In the genomic region with DNA sequence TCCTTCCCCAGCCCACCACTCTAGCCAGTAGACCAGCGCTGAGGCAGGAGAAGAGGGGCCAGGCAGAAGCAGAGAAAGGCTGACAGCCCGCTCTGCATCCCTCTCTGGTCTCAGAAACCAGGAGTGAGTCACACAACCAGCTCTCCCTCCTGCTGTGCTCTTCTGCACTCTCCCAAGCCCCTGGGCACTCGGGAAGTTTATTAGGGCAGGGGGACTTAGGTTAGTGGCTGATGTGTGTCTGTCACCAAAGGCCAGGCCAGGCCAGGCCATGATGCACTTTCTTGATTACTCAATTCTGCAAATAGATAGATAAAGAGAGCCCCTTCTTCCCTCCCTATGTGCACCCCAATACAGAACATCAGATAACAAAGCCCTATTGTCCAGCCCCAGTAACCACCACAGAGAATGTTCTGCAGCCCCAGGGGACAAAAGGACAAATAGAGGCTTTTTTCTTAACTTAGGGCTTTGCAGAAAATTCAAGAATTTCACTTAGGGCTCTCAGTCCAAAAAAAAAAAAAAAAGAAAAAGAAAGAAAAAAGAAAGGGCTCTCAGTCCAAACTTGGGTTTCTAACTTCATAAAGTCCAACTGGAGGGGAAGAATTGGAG, we compare ENCODE assay signal across 19 cellular contexts. TPM values are rescaled to one million over a fixed set of nuclear protein-coding genes. Genes with fewer than 3 reads are reported as not detected.
A peak's percentile ranks its signal among the peaks of the same experiment; 100 is the strongest.
DNase-seq lines count a peak whose midpoint lies in the region; ATAC-seq and TF ChIP-seq lines count a peak whose summit lies in the region.
"Had no signal": no experiment of that assay in that cellular context is flagged by ENCODE, and none has a peak within 500 bp of the region (broad histone marks: within the 10 kb centered on the region; RNA-seq: fewer than 3 reads in every experiment).

No MANE protein-coding gene starts in this region.

- ATAC-seq in T-helper 17 cell, result no peak
- no peak for ATAC-seq in activated T-cell treated with anti-CD3 and anti-CD28 coated beads, Interleukin-2, amount 50 U/mL, for 4 hours

- no peak for TF ChIP-seq CTCF in foreskin fibroblast (IDR thresholded peaks at IDR 0.05; ENCODE audit: low read depth, low read length)

- H3K4me3 ChIP-seq in foreskin fibroblast (ENCODE audit: low read depth in 1 of 2, low read length in 2 of 2), result no peak overlapping the region
- H3K4me3 ChIP-seq: body of pancreas, left ventricle myocardium inferior, SJCRH30, upper lobe of right lung had no signal

- no peaks in the 10 kb centered on the region for H3K9me3 Mint-ChIP-seq in activated T-cell treated with anti-CD3 and anti-CD28 coated beads, Interleukin-2, amount 50 U/mL, for 4 hours
- H3K9me3 Mint-ChIP-seq: activated CD4-positive, alpha-beta memory T cell treated with anti-CD3 and anti-CD28 coated beads, Interleukin-2, amount 10 ng/mL, durations not matched to agents 7 days and 5 days; activated naive CD4-positive, alpha-beta T cell treated with anti-CD3 and anti-CD28 coated beads, Interleukin-2, amount 50 U/mL, for 24 hours; dendritic cell treated with granulocyte-macrophage colony-stimulating factor and Interleukin-4, amounts not matched to agents 40 ng/mL and 50 ng/mL, for 4 days had no signal

- H3K27me3 ChIP-seq in layer of hippocampus (ENCODE audit: control insufficient read depth, insufficient read depth, low read length), result no peaks in the 10 kb centered on the region
- H3K27me3 ChIP-seq: body of pancreas, SJCRH30 had no signal

- no peak overlapping the region for H3K27ac Mint-ChIP-seq in T-helper 17 cell
- H3K27ac Mint-ChIP-seq: activated CD4-positive, alpha-beta memory T cell treated with anti-CD3 and anti-CD28 coated beads, Interleukin-2, amount 10 ng/mL, durations not matched to agents 7 days and 5 days; activated naive CD4-positive, alpha-beta T cell treated with anti-CD3 and anti-CD28 coated beads, Interleukin-2, amount 50 U/mL, for 24 hours; dendritic cell treated with granulocyte-macrophage colony-stimulating factor and Interleukin-4, amounts not matched to agents 40 ng/mL and 50 ng/mL, for 4 days had no signal

- H3K36me3 Mint-ChIP-seq in T-helper 17 cell (ENCODE audit: low read depth), result peaks cover 2% of the 10 kb centered on the region
- H3K36me3 Mint-ChIP-seq in activated T-cell treated with anti-CD3 and anti-CD28 coated beads, Interleukin-2, amount 50 U/mL, for 4 hours (ENCODE audit: insufficient read depth), result no peaks in the 10 kb centered on the region
- H3K36me3 Mint-ChIP-seq: activated naive CD4-positive, alpha-beta T cell treated with anti-CD3 and anti-CD28 coated beads, Interleukin-2, amount 50 U/mL, for 24 hours had no signal

- H3K27me3 Mint-ChIP-seq in T-helper 17 cell, result peaks cover 47% of the 10 kb centered on the region
- H3K27me3 Mint-ChIP-seq in activated T-cell treated with anti-CD3 and anti-CD28 coated beads, Interleukin-2, amount 50 U/mL, for 4 hours (ENCODE audit: low read depth), result peaks cover 9% of the 10 kb centered on the region
- H3K27me3 Mint-ChIP-seq: activated naive CD4-positive, alpha-beta T cell treated with anti-CD3 and anti-CD28 coated beads, Interleukin-2, amount 50 U/mL, for 24 hours had no signal

- peak overlapping the region; percentile 98 for H3K27ac ChIP-seq in caudate nucleus (ENCODE audit: low read depth, low read length)
- H3K27ac ChIP-seq in layer of hippocampus (ENCODE audit: low read depth, low read length), result peak overlapping the region; percentile 100
- H3K27ac ChIP-seq in substantia nigra (ENCODE audit: low read depth, low read length, poor library complexity, severe bottlenecking), result peak overlapping the region; percentile 98
- H3K27ac ChIP-seq: foreskin keratinocyte, SJCRH30, upper lobe of right lung had no signal

- H3K9me3 ChIP-seq in T-helper 17 cell (ENCODE audit: control insufficient read depth, low read length, poor library complexity, severe bottlenecking), result no peaks in the 10 kb centered on the region
- H3K9me3 ChIP-seq: body of pancreas, Caco-2, left ventricle myocardium inferior, SJCRH30, upper lobe of right lung had no signal

- POLR2A ChIA-PET in HEK293T (lab: Yijun Ruan, JAX), result interaction anchor here (3.0 kb wide), 1 partner anchor 72 kb away, joined by 12 read pairs; no protein-coding TSS in a partner anchor

- H3K4me3 Mint-ChIP-seq in T-helper 17 cell, result no peak overlapping the region
- no peak overlapping the region for H3K4me3 Mint-ChIP-seq in activated T-cell treated with anti-CD3 and anti-CD28 coated beads, Interleukin-2, amount 50 U/mL, for 4 hours
- H3K4me3 Mint-ChIP-seq: activated CD4-positive, alpha-beta memory T cell treated with anti-CD3 and anti-CD28 coated beads, Interleukin-2, amount 10 ng/mL, durations not matched to agents 7 days and 5 days; activated naive CD4-positive, alpha-beta T cell treated with anti-CD3 and anti-CD28 coated beads, Interleukin-2, amount 50 U/mL, for 24 hours; dendritic cell treated with granulocyte-macrophage colony-stimulating factor and Interleukin-4, amounts not matched to agents 40 ng/mL and 50 ng/mL, for 4 days had no signal

- H3K4me1 Mint-ChIP-seq in T-helper 17 cell, result peaks cover 11% of the 10 kb centered on the region
- peaks cover 10% of the 10 kb centered on the region for H3K4me1 Mint-ChIP-seq in activated T-cell treated with anti-CD3 and anti-CD28 coated beads, Interleukin-2, amount 50 U/mL, for 4 hours (ENCODE audit: low read depth)

- DNase-seq in HEK293T (ENCODE audit: extremely low spot score) (peak; percentile 41), caudate nucleus (lab: John Stamatoyannopoulos, UW) (peak in 32 of 61 donors; percentile 19 to 75 (median 40)), substantia nigra (lab: John Stamatoyannopoulos, UW) (peak in 34 of 49 donors; percentile 13 to 84 (median 48)), SW480 (ENCODE audit: low spot score) (no peak), foreskin fibroblast (no peak), T-helper 17 cell (no peak)
- no peak for DNase-seq in activated T-cell treated with anti-CD3 and anti-CD28 coated beads, Interleukin-2, amount 50 U/mL, for 4 hours
- DNase-seq: upper lobe of right lung had no signal

- CTCF ChIA-PET in HEK293T (lab: Yijun Ruan, JAX), result interaction anchor here (0.6 to 7.6 kb wide), 14 partner anchors 8 to 282 kb away, joined by 3 to 92 read pairs (median 4); no protein-coding TSS in a partner anchor

TF ChIP-seq in HEK293T, 16 proteins besides CTCF, POLR2A, EP300 and RAD21:
- TF ChIP-seq FOXK2 (IDR thresholded peaks at IDR 0.05) (no peak), CTBP1 (IDR thresholded peaks at IDR 0.05; ENCODE audit: borderline replicate concordance) (no peak), TARDBP (IDR thresholded peaks at IDR 0.05) (no peak), ARNT (IDR thresholded peaks at IDR 0.05) (no peak), L3MBTL2 (conservative IDR thresholded peaks at IDR 0.05) (no peak), SUZ12 (IDR thresholded peaks at IDR 0.05) (no peak), HDGF (IDR thresholded peaks at IDR 0.05; ENCODE audit: borderline replicate concordance) (no peak), NFRKB (IDR thresholded peaks at IDR 0.05) (no peak), LEF1 (IDR thresholded peaks at IDR 0.05; ENCODE audit: borderline replicate concordance) (no peak), ELF4 (IDR thresholded peaks at IDR 0.05) (no peak)
- TF ChIP-seq, protein P1, sequence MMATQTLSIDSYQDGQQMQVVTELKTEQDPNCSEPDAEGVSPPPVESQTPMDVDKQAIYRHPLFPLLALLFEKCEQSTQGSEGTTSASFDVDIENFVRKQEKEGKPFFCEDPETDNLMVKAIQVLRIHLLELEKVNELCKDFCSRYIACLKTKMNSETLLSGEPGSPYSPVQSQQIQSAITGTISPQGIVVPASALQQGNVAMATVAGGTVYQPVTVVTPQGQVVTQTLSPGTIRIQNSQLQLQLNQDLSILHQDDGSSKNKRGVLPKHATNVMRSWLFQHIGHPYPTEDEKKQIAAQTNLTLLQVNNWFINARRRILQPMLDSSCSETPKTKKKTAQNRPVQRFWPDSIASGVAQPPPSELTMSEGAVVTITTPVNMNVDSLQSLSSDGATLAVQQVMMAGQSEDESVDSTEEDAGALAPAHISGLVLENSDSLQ (IDR thresholded peaks at IDR 0.05), result no peak

RNA-seq across cellular contexts. Expression of gene CNTN2, which starts 52.9 kb away (rescaled TPM):
- total RNA-seq in T-helper 17 cell, result not detected
- total RNA-seq in activated T-cell treated with anti-CD3 and anti-CD28 coated beads, Interleukin-2, amount 50 U/mL, for 4 hours, result not detected
- total RNA-seq: activated CD4-positive, alpha-beta memory T cell treated with anti-CD3 and anti-CD28 coated beads, Interleukin-2, amount 10 ng/mL, durations not matched to agents 7 days and 5 days; body of pancreas; Caco-2; foreskin keratinocyte; osteoblast; T-helper 2 cell treated with Interferon-gamma antibody and Interleukin-4, amounts not matched to agents 100 ng/mL and 5 ng/mL, for 36 hours; upper lobe of right lung had no signal

Comparison
In these comparisons a context has a peak if more than half of its experiments do, and no peak if none do; other contexts are left out.
1. DNase-seq: peak in HEK293T (single experiment), caudate nucleus (32 of 61) and substantia nigra (34 of 49); none in SW480 (single experiment), foreskin fibroblast (0 of 2), T-helper 17 cell (0 of 3) and activated T-cell treated with anti-CD3 and anti-CD28 coated beads, Interleukin-2, amount 50 U/mL, for 4 hours (single experiment).
2. Peak in every context shown above with its lines, with median percentiles within 50 percentile points of each other: H3K27ac ChIP-seq.